Comparison of ENCODE assay signal across 22 cellular contexts in genomic region chr19:16131648-16132047, GRCh38. TPM values are rescaled to one million over a fixed set of nuclear protein-coding genes. Genes with fewer than 3 reads are reported as not detected.
"Had no signal": no experiment of that assay in that cellular context is flagged by ENCODE, and none has a peak within 500 bp of the region (broad histone marks: within the 10 kb centered on the region; RNA-seq: fewer than 3 reads in every experiment).

No MANE protein-coding gene starts in this region.

- ATAC-seq: activated CD4-positive, CD25-positive, alpha-beta regulatory T cell treated with anti-CD3 and anti-CD28 coated beads, Interleukin-2, amount 50 U/mL, for 24 hours; gastrocnemius medialis; heart left ventricle; left colon; lower lobe of right lung; stimulated activated naive CD8-positive, alpha-beta T cell treated with anti-CD3 and anti-CD28 coated beads, Interleukin-15, amount 100 ng/mL, for 72 hours had no signal

- H3K9me3 Mint-ChIP-seq: type B pancreatic cell had no signal

- H3K4me3 Mint-ChIP-seq: endodermal cell; mesothelial cell of epicardium; stimulated activated naive CD8-positive, alpha-beta T cell treated with anti-CD3 and anti-CD28 coated beads, Interleukin-15, amount 100 ng/mL, for 72 hours; type B pancreatic cell had no signal

- H3K27ac Mint-ChIP-seq: endodermal cell, mesothelial cell of epicardium, type B pancreatic cell had no signal

- DNase-seq: activated gamma-delta T cell; activated T-cell treated with anti-CD3 and anti-CD28 coated beads, Interleukin-2, amount 50 U/mL, for 48 hours; dorsolateral prefrontal cortex; endodermal cell; erythroblast; gastrocnemius medialis; heart left ventricle; left colon; lower lobe of right lung; posterior cingulate gyrus; stimulated activated CD4-positive, alpha-beta T cell treated with anti-CD3 and anti-CD28 coated beads, Interleukin-2, amount 100 ng/mL, for 48 hours; stimulated activated naive CD8-positive, alpha-beta T cell treated with anti-CD3 and anti-CD28 coated beads, Interleukin-15, amount 100 ng/mL, for 72 hours; T-helper 9 cell had no signal

- H3K27me3 Mint-ChIP-seq: stimulated activated naive CD8-positive, alpha-beta T cell treated with anti-CD3 and anti-CD28 coated beads, Interleukin-15, amount 100 ng/mL, for 72 hours; type B pancreatic cell had no signal

- H3K27me3 ChIP-seq: cardiac muscle cell, dorsolateral prefrontal cortex, gastrocnemius medialis, heart left ventricle, right atrium auricular region had no signal

- H3K4me1 ChIP-seq: gastrocnemius medialis, lower lobe of right lung, right atrium auricular region had no signal

- H3K4me3 ChIP-seq: cardiac muscle cell, dorsolateral prefrontal cortex, gastrocnemius medialis, heart left ventricle, lower lobe of right lung, right atrium auricular region had no signal

- H3K27ac ChIP-seq: cardiac muscle cell, dorsolateral prefrontal cortex, gastrocnemius medialis, heart left ventricle, lower lobe of right lung, right atrium auricular region had no signal

- H3K4me1 Mint-ChIP-seq: endodermal cell; mesothelial cell of epicardium; stimulated activated naive CD8-positive, alpha-beta T cell treated with anti-CD3 and anti-CD28 coated beads, Interleukin-15, amount 100 ng/mL, for 72 hours had no signal

RNA-seq across cellular contexts. Expression of gene HSH2D, which starts 11.8 kb away (rescaled TPM):
- total RNA-seq: astrocyte, cardiac muscle cell, gastrocnemius medialis, myocyte had no signal
- polyA plus RNA-seq: cardiac muscle cell had no signal

RNA-seq across cellular contexts. Expression of gene CIB3, which starts 41.7 kb away (rescaled TPM):
- total RNA-seq: astrocyte, cardiac muscle cell, dorsolateral prefrontal cortex, endodermal cell, gastrocnemius medialis, heart left ventricle, left colon, lower lobe of right lung, mesothelial cell of epicardium, myocyte, right atrium auricular region, skeletal muscle tissue, temporal lobe had no signal
- polyA plus RNA-seq: cardiac muscle cell, heart left ventricle had no signal
